8 cellular contexts compared by ENCODE assay signal in genomic region chr14:22848391-22849164, GRCh38. TPM values are rescaled to one million over a fixed set of nuclear protein-coding genes. Genes with fewer than 3 reads are reported as not detected.
A peak's percentile ranks its signal among the peaks of the same experiment; 100 is the strongest.
DNase-seq lines count a peak whose midpoint lies in the region; ATAC-seq and TF ChIP-seq lines count a peak whose summit lies in the region.

No MANE protein-coding gene starts in this region.

- TF ChIP-seq CTCF in right lobe of liver (IDR thresholded peaks at IDR 0.05) (no peak), tibial nerve (IDR thresholded peaks at IDR 0.05) (peak in 1 of 5 experiments; percentile 22)

- H3K9me3 ChIP-seq in right lobe of liver = no peaks in the 10 kb centered on the region
- H3K9me3 ChIP-seq in tibial nerve = no peaks in the 10 kb centered on the region

- peak; percentile 65 to 73 for TF ChIP-seq EP300 in tibial nerve (IDR thresholded peaks at IDR 0.05)

- H3K4me3 ChIP-seq in right lobe of liver (no peak overlapping the region), tibial nerve (peak overlapping the region in 1 of 4 donors; percentile 10)

- peaks cover 0 to 8% (median 0%) of the 10 kb centered on the region in 4 donors for H3K36me3 ChIP-seq in right lobe of liver
- H3K36me3 ChIP-seq in tibial nerve = peaks cover 0 to 34% (median 0%) of the 10 kb centered on the region in 3 donors

- WGBS in right lobe of liver (ENCODE audit: insufficient coverage, low coverage, low lambda C conversion rate, missing lambda C conversion rate) = 51% methylated on average over 9 of the region's 12 CpGs
- WGBS in tibial nerve, 2 donors = 6 to 7% methylated on average over 12 of the region's 12 CpGs

- DNase-seq in M059J (ENCODE audit: low read depth) = peak; percentile 68
- DNase-seq in right lobe of liver = peak in 1 of 3 donors; percentile 59
- DNase-seq in tibial nerve (ENCODE audit: low spot score in 2 of 2) = peak; percentile 55 to 70
- no peak for DNase-seq in NCI-H2029 treated with DMSO at 0.1 percent for 48 hours (lab: John Stamatoyannopoulos, UW)
- DNase-seq in NCI-H748 treated with DMSO at 0.1 percent for 48 hours (lab: John Stamatoyannopoulos, UW) = no peak
- no peak for DNase-seq in NCI-H526 treated with DMSO at 0.1 percent for 48 hours (lab: John Stamatoyannopoulos, UW)

- H3K4me1 ChIP-seq in right lobe of liver = no peaks in the 10 kb centered on the region
- H3K4me1 ChIP-seq in tibial nerve = peaks cover 10 to 91% (median 66%) of the 10 kb centered on the region in 4 donors

- peak; percentile 8 to 23 (median 12) for ATAC-seq in right lobe of liver
- ATAC-seq in HG03457 (IDR thresholded peaks at IDR 0.05; ENCODE audit: unreplicated experiment) = no peak

- H3K27ac ChIP-seq in cingulate gyrus (ENCODE audit: low read depth, low read length) (peak overlapping the region; percentile 54), right lobe of liver (peak overlapping the region in 1 of 3 donors; percentile 65), tibial nerve (peak overlapping the region; percentile 78 to 98 (median 90))

- H3K27me3 ChIP-seq in right lobe of liver = no peaks in the 10 kb centered on the region
- H3K27me3 ChIP-seq in tibial nerve = no peaks in the 10 kb centered on the region

- intact Hi-C loops in right lobe of liver (cut with DNase I) = no loop called here

- TF ChIP-seq POLR2A in right lobe of liver (IDR thresholded peaks at IDR 0.05) (no peak), tibial nerve (IDR thresholded peaks at IDR 0.05) (no peak)

RNA-seq across cellular contexts. Expression of gene MMP14, which starts 12.2 kb away (rescaled TPM):
- total RNA-seq in M059J (2014; rRNA removed; shearing (Covaris generic)) = 251 and 313 TPM in 2 replicates
- 10 to 100 TPM in 4 of 6 experiments, 1 to 10 TPM in 2; 8.7 to 26.0 (median 12.8) TPM for total RNA-seq in right lobe of liver
- 100 to 1,000 TPM; 101 to 222 (median 145) TPM for total RNA-seq in tibial nerve

RNA-seq across cellular contexts. Expression of gene MRPL52, which starts 18.9 kb away (rescaled TPM):
- total RNA-seq in M059J (2014; rRNA removed; shearing (Covaris generic)) = 54.5 and 325 TPM in 2 replicates
- total RNA-seq in right lobe of liver = 10 to 100 TPM; 42.0 to 96.6 (median 47.6) TPM
- 10 to 100 TPM; 26.7 to 44.0 (median 30.2) TPM for total RNA-seq in tibial nerve

RNA-seq across cellular contexts. Expression of gene LRP10, which starts 23.0 kb away (rescaled TPM):
- total RNA-seq in M059J (2014; rRNA removed; shearing (Covaris generic)) = 51.6 and 115 TPM in 2 replicates
- 10 to 100 TPM; 31.0 to 54.5 (median 44.6) TPM for total RNA-seq in right lobe of liver
- 100 to 1,000 TPM in 2 of 4 donors, 10 to 100 TPM in 2; 82.3 to 151 (median 97.0) TPM for total RNA-seq in tibial nerve

RNA-seq across cellular contexts. Expression of gene SLC7A7, which starts 33.3 kb away (rescaled TPM):
- total RNA-seq in M059J (2014; rRNA removed; shearing (Covaris generic)) = 2.6 and 3.6 TPM in 2 replicates
- total RNA-seq in right lobe of liver = 10 to 100 TPM in 2 of 6 experiments, 1 to 10 TPM in 4; 6.2 to 11.4 (median 7.3) TPM
- total RNA-seq in tibial nerve = 10 to 100 TPM in 3 of 4 donors, 1 to 10 TPM in 1; 8.4 to 39.8 (median 19.0) TPM

RNA-seq across cellular contexts. Expression of gene REM2, which starts 34.4 kb away (rescaled TPM):
- 0.52 TPM in 1 of 2 replicates, not detected in the other for total RNA-seq in M059J (2014; rRNA removed; shearing (Covaris generic))
- total RNA-seq in right lobe of liver = under 1 TPM in 2 of 6 experiments, not detected in 4; 0.10 to 0.12 TPM
- under 1 TPM in 2 of 4 donors, not detected in 2; 0.42 to 0.44 TPM for total RNA-seq in tibial nerve

Comparison
In these comparisons a context has a peak if more than half of its experiments do, and no peak if none do; other contexts are left out.
1. DNase-seq: peak in M059J (single experiment) and tibial nerve (2 of 2); none in NCI-H2029 treated with DMSO at 0.1 percent for 48 hours (single experiment), NCI-H748 treated with DMSO at 0.1 percent for 48 hours (single experiment) and NCI-H526 treated with DMSO at 0.1 percent for 48 hours (single experiment).